In genomic region chr16:22161999-22162657, GRCh38 we compare ENCODE assay signal across 9 cellular contexts.
DNase-seq lines count a peak whose midpoint lies in the region; ATAC-seq lines count a peak whose summit lies in the region.
"Had no signal": no experiment of that assay in that cellular context is flagged by ENCODE, and none has a peak within 500 bp of the region (broad histone marks: within the 10 kb centered on the region; RNA-seq: fewer than 3 reads in every experiment).

Gene SDR42E2, plus strand, starts transcription at chr16:22162506. Its CDS starts 3,077 bp downstream, at chr16:22165583.

- DNase-seq in DMS153 treated with DMSO at 0.1 percent for 48 hours (lab: John Stamatoyannopoulos, UW; ENCODE audit: unreplicated experiment) (peak; percentile 5), DMS153 (lab: John Stamatoyannopoulos, UW) (no peak), activated T-cell treated with anti-CD3 and anti-CD28 coated beads for 1 hour (ENCODE audit: low read depth) (peak; percentile 32), iPS-NIHi7 (ENCODE audit: extremely low spot score) (peak; percentile 99), anterior cingulate cortex (lab: John Stamatoyannopoulos, UW) (no peak)
- peak; percentile 14 for DNase-seq in stimulated activated naive CD4-positive, alpha-beta T cell treated with Interleukin-2 at 50 U/mL for 16 hours (lab: John Stamatoyannopoulos, UW)
- DNase-seq: 8988T had no signal

- ATAC-seq in HG03280 (IDR thresholded peaks at IDR 0.05; ENCODE audit: unreplicated experiment) (no peak), GM18511 (IDR thresholded peaks at IDR 0.05; ENCODE audit: unreplicated experiment) (no peak)

Comparison
In these comparisons a context has a peak if more than half of its experiments do, and no peak if none do; other contexts are left out.
1. DNase-seq: peak in DMS153 treated with DMSO at 0.1 percent for 48 hours (single experiment), activated T-cell treated with anti-CD3 and anti-CD28 coated beads for 1 hour (single experiment), iPS-NIHi7 (single experiment) and stimulated activated naive CD4-positive, alpha-beta T cell treated with Interleukin-2 at 50 U/mL for 16 hours (single experiment); none in DMS153 (single experiment) and anterior cingulate cortex (0 of 58).